Comparison of ENCODE assay signal across 20 cellular contexts in genomic region chr15:17026633-17027032, GRCh38.
DNase-seq lines count a peak whose midpoint lies in the region; ATAC-seq and TF ChIP-seq lines count a peak whose summit lies in the region.
"Had no signal": no experiment of that assay in that cellular context is flagged by ENCODE, and none has a peak within 500 bp of the region (broad histone marks: within the 10 kb centered on the region; RNA-seq: fewer than 3 reads in every experiment).

No MANE protein-coding gene starts in this region.

- no peak overlapping the region for H3K27ac ChIP-seq in endodermal cell (ENCODE audit: low read depth, low read length)
- H3K27ac ChIP-seq: BLaER1 had no signal

- no peak for ATAC-seq in GM18517 (IDR thresholded peaks at IDR 0.05; ENCODE audit: unreplicated experiment)
- ATAC-seq: GM12878 had no signal

- H3K27me3 ChIP-seq in H7 (ENCODE audit: control insufficient read depth, insufficient read depth, low read length) (no peaks in the 10 kb centered on the region), endodermal cell (ENCODE audit: control insufficient read depth, insufficient read depth, low read length, poor library complexity, severe bottlenecking) (no peaks in the 10 kb centered on the region)
- H3K27me3 ChIP-seq: BE2C, BLaER1 had no signal

- no peak overlapping the region for H3K9ac ChIP-seq in endodermal cell (ENCODE audit: extremely low read depth, low read length, poor library complexity, severe bottlenecking)
- H3K9ac ChIP-seq: BLaER1 had no signal

- no peak overlapping the region for H3K4me3 ChIP-seq in H7 (ENCODE audit: insufficient read depth, low read depth, low read length)
- H3K4me3 ChIP-seq in endodermal cell (ENCODE audit: low read length), result peak overlapping the region; percentile 2
- H3K4me3 ChIP-seq: BLaER1, GM12878 had no signal

- H3K4me1 Mint-ChIP-seq in endodermal cell, result no peaks in the 10 kb centered on the region
- H3K4me1 Mint-ChIP-seq: CD14-positive monocyte had no signal

- H3K9me3 Mint-ChIP-seq in endodermal cell, result peaks cover 97% of the 10 kb centered on the region

- H3K9me3 ChIP-seq in endodermal cell (ENCODE audit: control insufficient read depth, low read length), result peaks cover 80% of the 10 kb centered on the region
- H3K9me3 ChIP-seq: BE2C, Caco-2 had no signal

- peaks cover 10% of the 10 kb centered on the region for H3K36me3 Mint-ChIP-seq in endodermal cell (ENCODE audit: low read depth)
- H3K36me3 Mint-ChIP-seq: CD14-positive monocyte; CD4-positive, CD25-positive, alpha-beta regulatory T cell had no signal

- H3K36me3 ChIP-seq in H7 (replicated peaks; ENCODE audit: control insufficient read depth, insufficient read depth, low read length) (no peaks in the 10 kb centered on the region), endodermal cell (ENCODE audit: control insufficient read depth, insufficient read depth, low read length) (no peaks in the 10 kb centered on the region)
- H3K36me3 ChIP-seq: BE2C, BLaER1 had no signal

- no peaks in the 10 kb centered on the region for H3K27me3 Mint-ChIP-seq in endodermal cell (ENCODE audit: insufficient read depth)
- H3K27me3 Mint-ChIP-seq: CD4-positive, alpha-beta memory T cell; CD4-positive, CD25-positive, alpha-beta regulatory T cell; CD8-positive, alpha-beta memory T cell had no signal

- no peak overlapping the region for H3K27ac Mint-ChIP-seq in endodermal cell
- H3K27ac Mint-ChIP-seq: CD14-positive monocyte; CD4-positive, alpha-beta memory T cell; CD4-positive, CD25-positive, alpha-beta regulatory T cell; CD8-positive, alpha-beta memory T cell had no signal

- H3K4me3 Mint-ChIP-seq in endodermal cell, result no peak overlapping the region
- H3K4me3 Mint-ChIP-seq: CD14-positive monocyte; CD4-positive, alpha-beta memory T cell; CD4-positive, CD25-positive, alpha-beta regulatory T cell; CD8-positive, alpha-beta memory T cell had no signal

- no peak for TF ChIP-seq CTCF in endodermal cell (conservative IDR thresholded peaks at IDR 0.05)

- 61% methylated on average over 1 of the region's 1 CpG; no CpG with 5 or more reads in 1 of the 2 experiments for WGBS in endodermal cell (ENCODE audit: insufficient coverage in 1 of 2, insufficient read length in 1 of 2), 2 experiments

- DNase-seq in H7, result peak; percentile 0
- no peak for DNase-seq in endodermal cell
- no peak for DNase-seq in dedifferentiated amniotic fluid mesenchymal stem cell (ENCODE audit: extremely low spot score)
- DNase-seq in NCI-H1105 treated with DMSO at 0.1 percent for 48 hours (lab: John Stamatoyannopoulos, UW), result no peak
- DNase-seq: 8988T; ACHN; BE2C; C1 segment of cervical spinal cord; Caco-2; Calu3; CD4-positive, alpha-beta memory T cell; CD4-positive, CD25-positive, alpha-beta regulatory T cell; CD8-positive, alpha-beta memory T cell; DMS79 treated with DMSO at 0.1 percent for 48 hours; EL; GDM1 had no signal

- no peaks in the 10 kb centered on the region for H3K4me1 ChIP-seq in endodermal cell (ENCODE audit: control insufficient read depth, insufficient read depth, low read length)
- H3K4me1 ChIP-seq: BE2C, BLaER1, Caco-2 had no signal
